1 cellular context compared by ENCODE assay signal in the genomic region with DNA sequence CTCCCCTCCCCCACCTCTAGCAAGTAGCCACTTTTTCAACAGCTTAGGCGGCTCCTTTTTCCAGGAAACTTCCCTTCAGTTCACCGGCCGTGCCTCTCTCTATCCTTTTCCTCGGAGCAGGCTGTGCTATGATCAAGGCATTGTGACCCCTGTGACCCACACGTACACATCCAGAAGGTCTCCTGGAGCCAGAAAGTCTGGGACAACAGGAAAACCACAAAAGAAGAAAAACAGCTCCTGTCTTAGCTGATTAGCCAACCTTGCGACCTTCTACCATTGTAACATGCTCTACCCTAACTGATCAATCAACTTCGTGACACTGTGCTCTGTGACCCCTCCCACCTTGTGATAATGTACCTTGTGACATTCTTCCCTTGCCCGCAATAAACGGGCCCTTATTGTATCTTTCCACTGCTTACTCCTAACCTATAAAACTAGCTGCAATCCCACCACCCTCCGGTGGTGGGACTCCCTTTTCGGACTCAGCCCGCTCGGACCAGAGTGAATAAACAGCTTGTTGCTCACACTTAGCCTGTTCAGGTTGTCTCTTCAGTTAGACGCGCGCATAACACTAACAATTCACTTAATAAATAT.
TF ChIP-seq lines count a peak whose summit lies in the region.

No MANE protein-coding gene starts in this region.

TF ChIP-seq in K562, 482 proteins besides CTCF, POLR2A, EP300 and RAD21 (continued from another document and continues in another):
- peak; percentile 60 for TF ChIP-seq JUND (IDR thresholded peaks at IDR 0.05; ENCODE audit: borderline replicate concordance, low read depth, low read length)
- TF ChIP-seq JUND (tag; IDR thresholded peaks at IDR 0.05; ENCODE audit: borderline replicate concordance, low read depth, low read length), result no peak; the same call in 2 of the 3 replicates
- TF ChIP-seq, protein P1, sequence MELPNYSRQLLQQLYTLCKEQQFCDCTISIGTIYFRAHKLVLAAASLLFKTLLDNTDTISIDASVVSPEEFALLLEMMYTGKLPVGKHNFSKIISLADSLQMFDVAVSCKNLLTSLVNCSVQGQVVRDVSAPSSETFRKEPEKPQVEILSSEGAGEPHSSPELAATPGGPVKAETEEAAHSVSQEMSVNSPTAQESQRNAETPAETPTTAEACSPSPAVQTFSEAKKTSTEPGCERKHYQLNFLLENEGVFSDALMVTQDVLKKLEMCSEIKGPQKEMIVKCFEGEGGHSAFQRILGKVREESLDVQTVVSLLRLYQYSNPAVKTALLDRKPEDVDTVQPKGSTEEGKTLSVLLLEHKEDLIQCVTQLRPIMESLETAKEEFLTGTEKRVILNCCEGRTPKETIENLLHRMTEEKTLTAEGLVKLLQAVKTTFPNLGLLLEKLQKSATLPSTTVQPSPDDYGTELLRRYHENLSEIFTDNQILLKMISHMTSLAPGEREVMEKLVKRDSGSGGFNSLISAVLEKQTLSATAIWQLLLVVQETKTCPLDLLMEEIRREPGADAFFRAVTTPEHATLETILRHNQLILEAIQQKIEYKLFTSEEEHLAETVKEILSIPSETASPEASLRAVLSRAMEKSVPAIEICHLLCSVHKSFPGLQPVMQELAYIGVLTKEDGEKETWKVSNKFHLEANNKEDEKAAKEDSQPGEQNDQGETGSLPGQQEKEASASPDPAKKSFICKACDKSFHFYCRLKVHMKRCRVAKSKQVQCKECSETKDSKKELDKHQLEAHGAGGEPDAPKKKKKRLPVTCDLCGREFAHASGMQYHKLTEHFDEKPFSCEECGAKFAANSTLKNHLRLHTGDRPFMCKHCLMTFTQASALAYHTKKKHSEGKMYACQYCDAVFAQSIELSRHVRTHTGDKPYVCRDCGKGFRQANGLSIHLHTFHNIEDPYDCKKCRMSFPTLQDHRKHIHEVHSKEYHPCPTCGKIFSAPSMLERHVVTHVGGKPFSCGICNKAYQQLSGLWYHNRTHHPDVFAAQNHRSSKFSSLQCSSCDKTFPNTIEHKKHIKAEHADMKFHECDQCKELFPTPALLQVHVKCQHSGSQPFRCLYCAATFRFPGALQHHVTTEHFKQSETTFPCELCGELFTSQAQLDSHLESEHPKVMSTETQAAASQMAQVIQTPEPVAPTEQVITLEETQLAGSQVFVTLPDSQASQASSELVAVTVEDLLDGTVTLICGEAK (IDR thresholded peaks at IDR 0.05), result no peak
- TF ChIP-seq, protein P1 (CRISPR knock-in tag; IDR thresholded peaks at IDR 0.05), result no peak
- no peak for TF ChIP-seq TCF7L2 (IDR thresholded peaks at IDR 0.05; ENCODE audit: low read depth, low read length)
- TF ChIP-seq ETV1 (tag; conservative IDR thresholded peaks at IDR 0.05; ENCODE audit: low read depth), result peak; percentile 75
- no peak for TF ChIP-seq IRF2 (CRISPR knock-in tag; IDR thresholded peaks at IDR 0.05)
- no peak for TF ChIP-seq ZC3H4 (CRISPR knock-in tag; IDR thresholded peaks at IDR 0.05; ENCODE audit: borderline replicate concordance)
- TF ChIP-seq NONO (IDR thresholded peaks at IDR 0.05; ENCODE audit: low read depth in 2 of 2, low read length in 1 of 2), result peak in 1 of 2 experiments; percentile 50; a peak in 1 of 4 replicates
- TF ChIP-seq KLF13 (tag; IDR thresholded peaks at IDR 0.05; ENCODE audit: borderline replicate concordance, low read depth), result no peak
- peak; percentile 88 for TF ChIP-seq ETV5 (CRISPR knock-in tag; IDR thresholded peaks at IDR 0.05; ENCODE audit: low read depth)
- TF ChIP-seq, protein P2, sequence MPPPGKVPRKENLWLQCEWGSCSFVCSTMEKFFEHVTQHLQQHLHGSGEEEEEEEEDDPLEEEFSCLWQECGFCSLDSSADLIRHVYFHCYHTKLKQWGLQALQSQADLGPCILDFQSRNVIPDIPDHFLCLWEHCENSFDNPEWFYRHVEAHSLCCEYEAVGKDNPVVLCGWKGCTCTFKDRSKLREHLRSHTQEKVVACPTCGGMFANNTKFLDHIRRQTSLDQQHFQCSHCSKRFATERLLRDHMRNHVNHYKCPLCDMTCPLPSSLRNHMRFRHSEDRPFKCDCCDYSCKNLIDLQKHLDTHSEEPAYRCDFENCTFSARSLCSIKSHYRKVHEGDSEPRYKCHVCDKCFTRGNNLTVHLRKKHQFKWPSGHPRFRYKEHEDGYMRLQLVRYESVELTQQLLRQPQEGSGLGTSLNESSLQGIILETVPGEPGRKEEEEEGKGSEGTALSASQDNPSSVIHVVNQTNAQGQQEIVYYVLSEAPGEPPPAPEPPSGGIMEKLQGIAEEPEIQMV (tag; conservative IDR thresholded peaks at IDR 0.05; ENCODE audit: low read depth), result no peak
- TF ChIP-seq ZNF212 (CRISPR knock-in tag; IDR thresholded peaks at IDR 0.05), result no peak
- no peak for TF ChIP-seq CHCHD3 (CRISPR knock-in tag; IDR thresholded peaks at IDR 0.05)
- TF ChIP-seq ZSCAN32 (CRISPR knock-in tag; IDR thresholded peaks at IDR 0.05), result no peak
- no peak for TF ChIP-seq ZFP30 (CRISPR knock-in tag; IDR thresholded peaks at IDR 0.05; ENCODE audit: borderline replicate concordance)
- no peak for TF ChIP-seq BACH1 (tag; IDR thresholded peaks at IDR 0.05)
- TF ChIP-seq ESRRA (IDR thresholded peaks at IDR 0.05; ENCODE audit: borderline replicate concordance, low read depth), result peak; percentile 97
- TF ChIP-seq MTA3 (IDR thresholded peaks at IDR 0.05; ENCODE audit: borderline replicate concordance), result peak; percentile 95
- TF ChIP-seq, protein P3, sequence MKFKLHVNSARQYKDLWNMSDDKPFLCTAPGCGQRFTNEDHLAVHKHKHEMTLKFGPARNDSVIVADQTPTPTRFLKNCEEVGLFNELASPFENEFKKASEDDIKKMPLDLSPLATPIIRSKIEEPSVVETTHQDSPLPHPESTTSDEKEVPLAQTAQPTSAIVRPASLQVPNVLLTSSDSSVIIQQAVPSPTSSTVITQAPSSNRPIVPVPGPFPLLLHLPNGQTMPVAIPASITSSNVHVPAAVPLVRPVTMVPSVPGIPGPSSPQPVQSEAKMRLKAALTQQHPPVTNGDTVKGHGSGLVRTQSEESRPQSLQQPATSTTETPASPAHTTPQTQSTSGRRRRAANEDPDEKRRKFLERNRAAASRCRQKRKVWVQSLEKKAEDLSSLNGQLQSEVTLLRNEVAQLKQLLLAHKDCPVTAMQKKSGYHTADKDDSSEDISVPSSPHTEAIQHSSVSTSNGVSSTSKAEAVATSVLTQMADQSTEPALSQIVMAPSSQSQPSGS (CRISPR knock-in tag; IDR thresholded peaks at IDR 0.05), result no peak
- TF ChIP-seq TAF9B (IDR thresholded peaks at IDR 0.05; ENCODE audit: partially characterized antibody), result peak; percentile 62
- TF ChIP-seq, protein P4, sequence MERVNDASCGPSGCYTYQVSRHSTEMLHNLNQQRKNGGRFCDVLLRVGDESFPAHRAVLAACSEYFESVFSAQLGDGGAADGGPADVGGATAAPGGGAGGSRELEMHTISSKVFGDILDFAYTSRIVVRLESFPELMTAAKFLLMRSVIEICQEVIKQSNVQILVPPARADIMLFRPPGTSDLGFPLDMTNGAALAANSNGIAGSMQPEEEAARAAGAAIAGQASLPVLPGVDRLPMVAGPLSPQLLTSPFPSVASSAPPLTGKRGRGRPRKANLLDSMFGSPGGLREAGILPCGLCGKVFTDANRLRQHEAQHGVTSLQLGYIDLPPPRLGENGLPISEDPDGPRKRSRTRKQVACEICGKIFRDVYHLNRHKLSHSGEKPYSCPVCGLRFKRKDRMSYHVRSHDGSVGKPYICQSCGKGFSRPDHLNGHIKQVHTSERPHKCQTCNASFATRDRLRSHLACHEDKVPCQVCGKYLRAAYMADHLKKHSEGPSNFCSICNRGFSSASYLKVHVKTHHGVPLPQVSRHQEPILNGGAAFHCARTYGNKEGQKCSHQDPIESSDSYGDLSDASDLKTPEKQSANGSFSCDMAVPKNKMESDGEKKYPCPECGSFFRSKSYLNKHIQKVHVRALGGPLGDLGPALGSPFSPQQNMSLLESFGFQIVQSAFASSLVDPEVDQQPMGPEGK (CRISPR knock-in tag; IDR thresholded peaks at IDR 0.05; ENCODE audit: borderline replicate concordance), result no peak
- TF ChIP-seq ZNF551 (CRISPR knock-in tag; IDR thresholded peaks at IDR 0.05), result no peak
- no peak for TF ChIP-seq ELF2 (CRISPR knock-in tag; IDR thresholded peaks at IDR 0.05)
- no peak for TF ChIP-seq SMAD2 (IDR thresholded peaks at IDR 0.05; ENCODE audit: low read depth, low read length)
- TF ChIP-seq TEAD1 (CRISPR knock-in tag; IDR thresholded peaks at IDR 0.05), result peak; percentile 88 to 92
- TF ChIP-seq MCM7 (IDR thresholded peaks at IDR 0.05), result no peak
- peak; percentile 59; the same call in 1 of the 2 replicates for TF ChIP-seq EHMT2 (IDR thresholded peaks at IDR 0.05)
- peak; percentile 74; the same call in 1 of the 2 replicates for TF ChIP-seq ELF1 (tag; IDR thresholded peaks at IDR 0.05)
- TF ChIP-seq RNF2 (IDR thresholded peaks at IDR 0.05), result peak; percentile 90
- no peak for TF ChIP-seq MCM5 (IDR thresholded peaks at IDR 0.05; ENCODE audit: low read depth)
- TF ChIP-seq SNRNP70 (optimal IDR thresholded peaks at IDR 0.05; ENCODE audit: low read depth, low read length), result no peak
- TF ChIP-seq RBFOX2 (IDR thresholded peaks at IDR 0.05; ENCODE audit: low read depth, low read length), result peak; percentile 73
- TF ChIP-seq SAFB (IDR thresholded peaks at IDR 0.05; ENCODE audit: borderline replicate concordance, low read depth, low read length), result no peak
- TF ChIP-seq, protein P5, sequence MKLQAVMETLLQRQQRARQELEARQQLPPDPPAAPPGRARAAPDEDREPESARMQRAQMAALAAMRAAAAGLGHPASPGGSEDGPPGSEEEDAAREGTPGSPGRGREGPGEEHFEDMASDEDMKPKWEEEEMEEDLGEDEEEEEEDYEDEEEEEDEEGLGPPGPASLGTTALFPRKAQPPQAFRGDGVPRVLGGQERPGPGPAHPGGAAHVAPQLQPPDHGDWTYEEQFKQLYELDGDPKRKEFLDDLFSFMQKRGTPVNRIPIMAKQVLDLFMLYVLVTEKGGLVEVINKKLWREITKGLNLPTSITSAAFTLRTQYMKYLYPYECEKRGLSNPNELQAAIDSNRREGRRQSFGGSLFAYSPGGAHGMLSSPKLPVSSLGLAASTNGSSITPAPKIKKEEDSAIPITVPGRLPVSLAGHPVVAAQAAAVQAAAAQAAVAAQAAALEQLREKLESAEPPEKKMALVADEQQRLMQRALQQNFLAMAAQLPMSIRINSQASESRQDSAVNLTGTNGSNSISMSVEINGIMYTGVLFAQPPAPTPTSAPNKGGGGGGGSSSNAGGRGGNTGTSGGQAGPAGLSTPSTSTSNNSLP (IDR thresholded peaks at IDR 0.05; ENCODE audit: borderline replicate concordance, low read depth, low read length), result peak; percentile 52; the same call in 1 of the 2 replicates
- TF ChIP-seq, protein P6, sequence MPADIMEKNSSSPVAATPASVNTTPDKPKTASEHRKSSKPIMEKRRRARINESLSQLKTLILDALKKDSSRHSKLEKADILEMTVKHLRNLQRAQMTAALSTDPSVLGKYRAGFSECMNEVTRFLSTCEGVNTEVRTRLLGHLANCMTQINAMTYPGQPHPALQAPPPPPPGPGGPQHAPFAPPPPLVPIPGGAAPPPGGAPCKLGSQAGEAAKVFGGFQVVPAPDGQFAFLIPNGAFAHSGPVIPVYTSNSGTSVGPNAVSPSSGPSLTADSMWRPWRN (IDR thresholded peaks at IDR 0.05; ENCODE audit: low read depth), result peak; percentile 60
- peak; percentile 84 for TF ChIP-seq EP400 (IDR thresholded peaks at IDR 0.05)
- TF ChIP-seq, protein P7, sequence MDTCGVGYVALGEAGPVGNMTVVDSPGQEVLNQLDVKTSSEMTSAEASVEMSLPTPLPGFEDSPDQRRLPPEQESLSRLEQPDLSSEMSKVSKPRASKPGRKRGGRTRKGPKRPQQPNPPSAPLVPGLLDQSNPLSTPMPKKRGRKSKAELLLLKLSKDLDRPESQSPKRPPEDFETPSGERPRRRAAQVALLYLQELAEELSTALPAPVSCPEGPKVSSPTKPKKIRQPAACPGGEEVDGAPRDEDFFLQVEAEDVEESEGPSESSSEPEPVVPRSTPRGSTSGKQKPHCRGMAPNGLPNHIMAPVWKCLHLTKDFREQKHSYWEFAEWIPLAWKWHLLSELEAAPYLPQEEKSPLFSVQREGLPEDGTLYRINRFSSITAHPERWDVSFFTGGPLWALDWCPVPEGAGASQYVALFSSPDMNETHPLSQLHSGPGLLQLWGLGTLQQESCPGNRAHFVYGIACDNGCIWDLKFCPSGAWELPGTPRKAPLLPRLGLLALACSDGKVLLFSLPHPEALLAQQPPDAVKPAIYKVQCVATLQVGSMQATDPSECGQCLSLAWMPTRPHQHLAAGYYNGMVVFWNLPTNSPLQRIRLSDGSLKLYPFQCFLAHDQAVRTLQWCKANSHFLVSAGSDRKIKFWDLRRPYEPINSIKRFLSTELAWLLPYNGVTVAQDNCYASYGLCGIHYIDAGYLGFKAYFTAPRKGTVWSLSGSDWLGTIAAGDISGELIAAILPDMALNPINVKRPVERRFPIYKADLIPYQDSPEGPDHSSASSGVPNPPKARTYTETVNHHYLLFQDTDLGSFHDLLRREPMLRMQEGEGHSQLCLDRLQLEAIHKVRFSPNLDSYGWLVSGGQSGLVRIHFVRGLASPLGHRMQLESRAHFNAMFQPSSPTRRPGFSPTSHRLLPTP (IDR thresholded peaks at IDR 0.05; ENCODE audit: borderline replicate concordance, extremely low read depth, insufficient read length), result no peak
- TF ChIP-seq, protein P8, sequence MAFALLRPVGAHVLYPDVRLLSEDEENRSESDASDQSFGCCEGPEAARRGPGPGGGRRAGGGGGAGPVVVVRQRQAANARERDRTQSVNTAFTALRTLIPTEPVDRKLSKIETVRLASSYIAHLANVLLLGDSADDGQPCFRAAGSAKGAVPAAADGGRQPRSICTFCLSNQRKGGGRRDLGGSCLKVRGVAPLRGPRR (CRISPR knock-in tag; IDR thresholded peaks at IDR 0.05), result no peak
- no peak for TF ChIP-seq ESRRB (CRISPR knock-in tag; IDR thresholded peaks at IDR 0.05; ENCODE audit: borderline replicate concordance)
- TF ChIP-seq MECOM (CRISPR knock-in tag; IDR thresholded peaks at IDR 0.05), result no peak
- TF ChIP-seq PYGO2 (tag; IDR thresholded peaks at IDR 0.05), result 0 out of 2 replicates have a peak, but pooled peaks have one; percentile 64
- no peak for TF ChIP-seq ZNF3 (CRISPR knock-in tag; IDR thresholded peaks at IDR 0.05)
